ENCODE assay signal across 20 cellular contexts in the genomic region with DNA sequence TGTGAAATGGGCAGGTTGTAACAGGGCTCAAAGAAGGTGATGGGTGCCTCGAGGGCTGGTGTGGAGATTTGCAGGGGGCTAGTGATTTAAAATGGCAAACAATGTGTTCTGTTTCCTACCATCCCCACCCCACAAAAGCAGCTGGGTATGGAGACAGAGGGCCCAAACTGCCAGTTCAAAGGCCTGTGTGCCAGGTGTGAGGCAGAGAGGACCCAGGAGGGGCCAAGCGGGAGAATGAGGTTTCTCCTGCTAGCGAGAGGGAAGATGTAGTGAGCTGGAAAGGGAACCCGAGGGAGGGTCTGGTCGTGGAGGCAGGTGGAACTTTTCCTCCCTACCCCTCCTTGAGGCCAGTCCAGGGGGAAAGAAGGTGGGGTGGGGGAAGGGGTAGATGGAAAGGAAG. TPM values are rescaled to one million over a fixed set of nuclear protein-coding genes. Genes with fewer than 3 reads are reported as not detected.
DNase-seq lines count a peak whose midpoint lies in the region; ATAC-seq and TF ChIP-seq lines count a peak whose summit lies in the region.
"Had no signal": no experiment of that assay in that cellular context is flagged by ENCODE, and none has a peak within 500 bp of the region (broad histone marks: within the 10 kb centered on the region; RNA-seq: fewer than 3 reads in every experiment).

No MANE protein-coding gene starts in this region.

- no peaks in the 10 kb centered on the region for H3K27me3 Mint-ChIP-seq in activated CD8-positive, alpha-beta T cell treated with anti-CD3 and anti-CD28 coated beads for 36 hours
- no peaks in the 10 kb centered on the region for H3K27me3 Mint-ChIP-seq in naive thymus-derived CD4-positive, alpha-beta T cell

- H3K4me2 ChIP-seq in BLaER1: peak overlapping the region; percentile 95
- H3K4me2 ChIP-seq in BLaER1 treated with 17β-estradiol and CSF1 and Interleukin-3, amounts not matched to agents 10 nM and 100 nM: peak overlapping the region; percentile 43 to 94 (median 74)

- peaks cover 84% of the 10 kb centered on the region for H3K4me1 Mint-ChIP-seq in activated CD8-positive, alpha-beta T cell treated with anti-CD3 and anti-CD28 coated beads for 36 hours (ENCODE audit: low read depth)
- H3K4me1 Mint-ChIP-seq in naive thymus-derived CD4-positive, alpha-beta T cell: peaks cover 36 to 81% (median 60%) of the 10 kb centered on the region in 7 donors

- H3K36me3 ChIP-seq in BLaER1: no peaks in the 10 kb centered on the region
- H3K36me3 ChIP-seq in BLaER1 treated with 17β-estradiol and CSF1 and Interleukin-3, amounts not matched to agents 10 nM and 100 nM: no peaks in the 10 kb centered on the region
- no peaks in the 10 kb centered on the region for H3K36me3 ChIP-seq in naive thymus-derived CD4-positive, alpha-beta T cell (ENCODE audit: control insufficient read depth in 2 of 3, insufficient read depth in 3 of 3, low read length in 3 of 3)
- H3K36me3 ChIP-seq: neutrophil, thyroid gland had no signal

- POLR2A ChIA-PET in activated CD8-positive, alpha-beta T cell treated with anti-CD3 and anti-CD28 coated beads for 36 hours (lab: Charles Lee): interaction anchor here (1.0 to 7.0 kb wide), 4 partner anchors 9 to 36 kb away, joined by 3 to 97 read pairs (median 10); a partner anchor contains a TSS
- POLR2A ChIA-PET in naive thymus-derived CD4-positive, alpha-beta T cell (lab: Charles Lee): interaction anchor here (0.8 to 9.4 kb wide), 8 partner anchors 9 to 89 kb away, joined by 3 to 140 read pairs (median 7); a partner anchor contains a TSS

- peak overlapping the region; percentile 73 for H3K9ac ChIP-seq in BLaER1
- H3K9ac ChIP-seq in BLaER1 treated with 17β-estradiol and CSF1 and Interleukin-3, amounts not matched to agents 10 nM and 100 nM: peak overlapping the region in 5 of 11 experiments; percentile 12 to 70 (median 64); a peak in 11 of 22 replicates

- H3K9me3 ChIP-seq in BLaER1: no peaks in the 10 kb centered on the region
- H3K9me3 ChIP-seq in BLaER1 treated with 17β-estradiol and CSF1 and Interleukin-3, amounts not matched to agents 10 nM and 100 nM (replicated peaks in 1 of 11): no peaks in the 10 kb centered on the region
- H3K9me3 ChIP-seq in naive thymus-derived CD4-positive, alpha-beta T cell (ENCODE audit: control insufficient read depth in 2 of 3, low read length in 3 of 3): no peaks in the 10 kb centered on the region
- H3K9me3 ChIP-seq: neutrophil, thyroid gland had no signal

- H3K4me1 ChIP-seq in BLaER1: peaks cover 100% of the 10 kb centered on the region
- peaks cover 27 to 100% (median 79%) of the 10 kb centered on the region in 10 experiments for H3K4me1 ChIP-seq in BLaER1 treated with 17β-estradiol and CSF1 and Interleukin-3, amounts not matched to agents 10 nM and 100 nM
- H3K4me1 ChIP-seq in naive thymus-derived CD4-positive, alpha-beta T cell (ENCODE audit: control insufficient read depth in 2 of 2, insufficient read depth in 2 of 2, low read length in 2 of 2): peaks cover 24 to 52% of the 10 kb centered on the region in 2 donors
- H3K4me1 ChIP-seq: thyroid gland had no signal

- no peaks in the 10 kb centered on the region for H4K20me1 ChIP-seq in BLaER1
- H4K20me1 ChIP-seq in BLaER1 treated with 17β-estradiol and CSF1 and Interleukin-3, amounts not matched to agents 10 nM and 100 nM: no peaks in the 10 kb centered on the region

- H3K27ac Mint-ChIP-seq in activated CD8-positive, alpha-beta T cell treated with anti-CD3 and anti-CD28 coated beads for 36 hours: peak overlapping the region; percentile 91
- peak overlapping the region; percentile 16 to 96 (median 93) for H3K27ac Mint-ChIP-seq in naive thymus-derived CD4-positive, alpha-beta T cell
- H3K27ac Mint-ChIP-seq: dendritic cell treated with granulocyte-macrophage colony-stimulating factor and Interleukin-4, amounts not matched to agents 40 ng/mL and 50 ng/mL, for 4 days; stimulated activated naive B cell treated with anti-CD40 and anti-IgM and Interleukin-4, amounts not matched to agents 10 μg/mL and 1 μg/mL and 100 μg/mL, for 72 hours had no signal

- no peak for DNase-seq in activated CD8-positive, alpha-beta T cell treated with anti-CD3 and anti-CD28 coated beads for 36 hours
- no peak for DNase-seq in naive thymus-derived CD4-positive, alpha-beta T cell
- DNase-seq in AG08395 (ENCODE audit: low spot score): no peak
- DNase-seq: activated CD4-positive, alpha-beta T cell treated with anti-CD3 and anti-CD28 coated beads, Interleukin-2, amount 50 U/mL, for 4 hours; GOT3; kidney glomerular epithelial cell; NCI-H1417; NCI-H2081 treated with DMSO at 0.1 percent for 48 hours; NCI-H446; NK-92 treated with Interleukin-12 subunit alpha and Interleukin-12 subunit beta, amount 100 ng/mL, for 24 hours; SHP77 treated with DMSO at 0.1 percent for 48 hours; stimulated activated naive B cell treated with anti-CD40 and anti-IgM and Interleukin-4, amounts not matched to agents 10 μg/mL and 1 μg/mL and 100 μg/mL, for 72 hours; thyroid gland had no signal

- no peaks in the 10 kb centered on the region for H3K9me3 Mint-ChIP-seq in activated CD8-positive, alpha-beta T cell treated with anti-CD3 and anti-CD28 coated beads for 36 hours
- H3K9me3 Mint-ChIP-seq in naive thymus-derived CD4-positive, alpha-beta T cell: peaks cover 0 to 1% (median 0%) of the 10 kb centered on the region in 11 donors
- H3K9me3 Mint-ChIP-seq: dendritic cell treated with granulocyte-macrophage colony-stimulating factor and Interleukin-4, amounts not matched to agents 40 ng/mL and 50 ng/mL, for 4 days; stimulated activated naive B cell treated with anti-CD40 and anti-IgM and Interleukin-4, amounts not matched to agents 10 μg/mL and 1 μg/mL and 100 μg/mL, for 72 hours had no signal

- peak overlapping the region; percentile 52 for H3K4me3 Mint-ChIP-seq in activated CD8-positive, alpha-beta T cell treated with anti-CD3 and anti-CD28 coated beads for 36 hours
- peak overlapping the region in 8 of 10 donors; percentile 54 to 80 (median 70) for H3K4me3 Mint-ChIP-seq in naive thymus-derived CD4-positive, alpha-beta T cell
- H3K4me3 Mint-ChIP-seq: dendritic cell treated with granulocyte-macrophage colony-stimulating factor and Interleukin-4, amounts not matched to agents 40 ng/mL and 50 ng/mL, for 4 days; stimulated activated naive B cell treated with anti-CD40 and anti-IgM and Interleukin-4, amounts not matched to agents 10 μg/mL and 1 μg/mL and 100 μg/mL, for 72 hours had no signal

- CTCF ChIA-PET in activated CD8-positive, alpha-beta T cell treated with anti-CD3 and anti-CD28 coated beads for 36 hours (lab: Charles Lee): interaction anchor here (1.0 to 2.2 kb wide), 5 partner anchors 10 to 50 kb away, joined by 3 to 5 read pairs (median 5); no protein-coding TSS in a partner anchor
- CTCF ChIA-PET in naive thymus-derived CD4-positive, alpha-beta T cell (lab: Charles Lee): interaction anchor here (1.2 to 1.4 kb wide), 2 partner anchors 42 to 51 kb away, joined by 3 to 4 read pairs; no protein-coding TSS in a partner anchor

- peak overlapping the region; percentile 91 for H3K27ac ChIP-seq in BLaER1
- H3K27ac ChIP-seq in BLaER1 treated with 17β-estradiol and CSF1 and Interleukin-3, amounts not matched to agents 10 nM and 100 nM: peak overlapping the region in 6 of 11 experiments; percentile 4 to 73 (median 67); a peak in 11 of 22 replicates
- H3K27ac ChIP-seq in naive thymus-derived CD4-positive, alpha-beta T cell (ENCODE audit: low read depth, low read length): peak overlapping the region; percentile 68
- H3K27ac ChIP-seq: neutrophil, thyroid gland had no signal

- no peak for ATAC-seq in activated CD8-positive, alpha-beta T cell treated with anti-CD3 and anti-CD28 coated beads for 36 hours
- ATAC-seq in naive thymus-derived CD4-positive, alpha-beta T cell: no peak
- no peak for ATAC-seq in activated CD4-positive, CD25-positive, alpha-beta regulatory T cell treated with anti-CD3 and anti-CD28 coated beads, Interleukin-2, amount 50 U/mL, for 24 hours
- ATAC-seq in SK-N-SH treated with all-trans-retinoic acid at 6 μM for 48 hours: no peak
- ATAC-seq: stimulated activated naive B cell treated with anti-CD40 and anti-IgM and Interleukin-4, amounts not matched to agents 10 μg/mL and 1 μg/mL and 100 μg/mL, for 72 hours had no signal

- H3K36me3 Mint-ChIP-seq in activated CD8-positive, alpha-beta T cell treated with anti-CD3 and anti-CD28 coated beads for 36 hours (ENCODE audit: low read depth): no peaks in the 10 kb centered on the region
- no peaks in the 10 kb centered on the region for H3K36me3 Mint-ChIP-seq in naive thymus-derived CD4-positive, alpha-beta T cell
- H3K36me3 Mint-ChIP-seq: stimulated activated naive B cell treated with anti-CD40 and anti-IgM and Interleukin-4, amounts not matched to agents 10 μg/mL and 1 μg/mL and 100 μg/mL, for 72 hours had no signal

- H3K4me3 ChIP-seq in BLaER1: peak overlapping the region; percentile 48
- H3K4me3 ChIP-seq in BLaER1 treated with 17β-estradiol and CSF1 and Interleukin-3, amounts not matched to agents 10 nM and 100 nM: peak overlapping the region in 2 of 10 experiments; percentile 22 to 37; a peak in 3 of 20 replicates
- no peak overlapping the region for H3K4me3 ChIP-seq in naive thymus-derived CD4-positive, alpha-beta T cell (ENCODE audit: low read length)
- H3K4me3 ChIP-seq: skin epidermis, thyroid gland had no signal

- intact Hi-C loops in activated CD8-positive, alpha-beta T cell treated with anti-CD3 and anti-CD28 coated beads for 36 hours (cut with micrococcal nuclease): no loop called here
- intact Hi-C loops in naive thymus-derived CD4-positive, alpha-beta T cell (cut with micrococcal nuclease): loop anchor here in 1 of 2 donors (2.0 kb wide), 1 partner anchor 49 kb away; a partner anchor contains a TSS

- H3K27me3 ChIP-seq in BLaER1: no peaks in the 10 kb centered on the region
- peaks cover 0 to 11% (median 0%) of the 10 kb centered on the region in 11 experiments; a peak in 3 of 22 replicates for H3K27me3 ChIP-seq in BLaER1 treated with 17β-estradiol and CSF1 and Interleukin-3, amounts not matched to agents 10 nM and 100 nM
- no peaks in the 10 kb centered on the region for H3K27me3 ChIP-seq in naive thymus-derived CD4-positive, alpha-beta T cell (ENCODE audit: control insufficient read depth in 2 of 2, insufficient read depth in 2 of 2, low read length in 2 of 2)
- H3K27me3 ChIP-seq: neutrophil, thyroid gland had no signal

- no peak for TF ChIP-seq CTCF in activated CD8-positive, alpha-beta T cell treated with anti-CD3 and anti-CD28 coated beads for 36 hours (IDR thresholded peaks at IDR 0.05)

TF ChIP-seq in SK-N-SH treated with all-trans-retinoic acid at 6 μM for 48 hours, 23 proteins besides CTCF, POLR2A, EP300 and RAD21 (continues in another document):
- no peak for TF ChIP-seq GLIS3 (CRISPR knock-in tag; IDR thresholded peaks at IDR 0.05)

RNA-seq across cellular contexts. Expression of a gene that starts 39.4 kb away (rescaled TPM):
- 100 to 1,000 TPM; 193 to 206 TPM for total RNA-seq in activated CD8-positive, alpha-beta T cell treated with anti-CD3 and anti-CD28 coated beads for 36 hours
- total RNA-seq in naive thymus-derived CD4-positive, alpha-beta T cell: 100 to 1,000 TPM; 179 to 476 (median 342) TPM
- 100 to 1,000 TPM; 317 to 445 TPM for polyA plus RNA-seq in naive thymus-derived CD4-positive, alpha-beta T cell

RNA-seq across cellular contexts. Expression of a gene that starts 49.7 kb away (rescaled TPM):
- total RNA-seq in activated CD8-positive, alpha-beta T cell treated with anti-CD3 and anti-CD28 coated beads for 36 hours: 10 to 100 TPM; 14.6 to 18.2 TPM
- total RNA-seq in naive thymus-derived CD4-positive, alpha-beta T cell: 10 to 100 TPM; 31.1 to 47.0 (median 42.1) TPM
- polyA plus RNA-seq in naive thymus-derived CD4-positive, alpha-beta T cell: 10 to 100 TPM; 22.6 to 40.4 TPM
